ENCODE assay signal across 1 cellular context in genomic region chr5:1119312-1119831, GRCh38.
TF ChIP-seq lines count a peak whose summit lies in the region.

No MANE protein-coding gene starts in this region.

TF ChIP-seq in HepG2, 621 proteins besides CTCF, POLR2A, EP300 and RAD21 (continued from another document and continues in another):
- TF ChIP-seq ZNF775 (CRISPR knock-in tag; IDR thresholded peaks at IDR 0.05; ENCODE audit: borderline replicate concordance), result no peak
- peak; percentile 38; the same call in 1 of the 2 replicates for TF ChIP-seq MEF2D (CRISPR knock-in tag; IDR thresholded peaks at IDR 0.05)
- TF ChIP-seq PPARG (CRISPR knock-in tag; conservative IDR thresholded peaks at IDR 0.05), result no peak
- peak; percentile 64 for TF ChIP-seq GMEB1 (CRISPR knock-in tag; IDR thresholded peaks at IDR 0.05; ENCODE audit: borderline replicate concordance)
- no peak for TF ChIP-seq POLR2G (IDR thresholded peaks at IDR 0.05; ENCODE audit: low read depth, low read length)
- no peak for TF ChIP-seq JUN (CRISPR knock-in tag; IDR thresholded peaks at IDR 0.05)
- no peak for TF ChIP-seq SRSF9 (IDR thresholded peaks at IDR 0.05; ENCODE audit: borderline replicate concordance, insufficient read depth, low read depth, low read length, poor library complexity, severe bottlenecking)
- no peak for TF ChIP-seq ZNF430 (CRISPR knock-in tag; IDR thresholded peaks at IDR 0.05)
- TF ChIP-seq JDP2 (CRISPR knock-in tag; IDR thresholded peaks at IDR 0.05; ENCODE audit: borderline replicate concordance), result no peak
- TF ChIP-seq NR2C2 (CRISPR knock-in tag; IDR thresholded peaks at IDR 0.05; ENCODE audit: borderline replicate concordance), result peak; percentile 64
- peak; percentile 26; the same call in 1 of the 2 replicates for TF ChIP-seq ZBTB43 (CRISPR knock-in tag; conservative IDR thresholded peaks at IDR 0.05)
- peak; percentile 29; the same call in 1 of the 2 replicates for TF ChIP-seq ZNF644 (CRISPR knock-in tag; IDR thresholded peaks at IDR 0.05; ENCODE audit: low read depth)
- no peak for TF ChIP-seq ZNF276 (CRISPR knock-in tag; IDR thresholded peaks at IDR 0.05; ENCODE audit: low read depth)
- no peak for TF ChIP-seq ZNF556 (CRISPR knock-in tag; IDR thresholded peaks at IDR 0.05; ENCODE audit: borderline replicate concordance)
- TF ChIP-seq RBFOX2 (IDR thresholded peaks at IDR 0.05; ENCODE audit: low read depth, low read length), result no peak
- TF ChIP-seq ZNF740 (CRISPR knock-in tag; IDR thresholded peaks at IDR 0.05), result no peak
- TF ChIP-seq SP140L (CRISPR knock-in tag; IDR thresholded peaks at IDR 0.05; ENCODE audit: borderline replicate concordance), result no peak
- no peak for TF ChIP-seq ZNF432 (CRISPR knock-in tag; IDR thresholded peaks at IDR 0.05; ENCODE audit: borderline replicate concordance)
- peak; percentile 52 for TF ChIP-seq BHLHE40 (IDR thresholded peaks at IDR 0.05; ENCODE audit: low read length)
- TF ChIP-seq TEAD2 (CRISPR knock-in tag; IDR thresholded peaks at IDR 0.05), result no peak
- no peak for TF ChIP-seq SNAPC5 (CRISPR knock-in tag; IDR thresholded peaks at IDR 0.05; ENCODE audit: borderline replicate concordance)
- no peak for TF ChIP-seq PAF1 (CRISPR knock-in tag; IDR thresholded peaks at IDR 0.05)
- TF ChIP-seq ARNT2 (CRISPR knock-in tag; IDR thresholded peaks at IDR 0.05; ENCODE audit: low read depth), result no peak
- TF ChIP-seq ZNF788 (CRISPR knock-in tag; IDR thresholded peaks at IDR 0.05; ENCODE audit: borderline replicate concordance), result peak; percentile 40; the same call in 1 of the 2 replicates
- TF ChIP-seq TSC22D2 (CRISPR knock-in tag; IDR thresholded peaks at IDR 0.05; ENCODE audit: borderline replicate concordance), result no peak
- no peak for TF ChIP-seq GTF3A (CRISPR knock-in tag; conservative IDR thresholded peaks at IDR 0.05)
- no peak for TF ChIP-seq E2F2 (CRISPR knock-in tag; IDR thresholded peaks at IDR 0.05; ENCODE audit: borderline replicate concordance)
- no peak for TF ChIP-seq SSRP1 (CRISPR knock-in tag; IDR thresholded peaks at IDR 0.05)
- 0 out of 2 replicates have a peak, but pooled peaks have one; percentile 7 for TF ChIP-seq HOMEZ (CRISPR knock-in tag; IDR thresholded peaks at IDR 0.05; ENCODE audit: low read depth)
- TF ChIP-seq SRSF1 (optimal IDR thresholded peaks at IDR 0.05; ENCODE audit: low read depth, low read length), result no peak
- no peak; the same call in 1 of the 2 replicates for TF ChIP-seq ZNF746 (CRISPR knock-in tag; IDR thresholded peaks at IDR 0.05)
- no peak for TF ChIP-seq ZNF724P (CRISPR knock-in tag; IDR thresholded peaks at IDR 0.05; ENCODE audit: borderline replicate concordance)
- TF ChIP-seq SMARCC2 (IDR thresholded peaks at IDR 0.05), result no peak
- peak; percentile 99 for TF ChIP-seq ZFP90 (CRISPR knock-in tag; IDR thresholded peaks at IDR 0.05; ENCODE audit: borderline replicate concordance)
- TF ChIP-seq ZBTB37 (CRISPR knock-in tag; IDR thresholded peaks at IDR 0.05), result peak; percentile 100
- no peak for TF ChIP-seq STAT5B (CRISPR knock-in tag; IDR thresholded peaks at IDR 0.05)
- no peak for TF ChIP-seq ATF7-NPFF (CRISPR knock-in tag; IDR thresholded peaks at IDR 0.05; ENCODE audit: low read depth)
- TF ChIP-seq REST (IDR thresholded peaks at IDR 0.05; ENCODE audit: borderline replicate concordance in 1 of 2, low read depth in 1 of 2, low read length in 2 of 2), result no peak
- no peak for TF ChIP-seq NFAT5 (CRISPR knock-in tag; IDR thresholded peaks at IDR 0.05)
- no peak for TF ChIP-seq ZNF850 (CRISPR knock-in tag; conservative IDR thresholded peaks at IDR 0.05)
- no peak for TF ChIP-seq ZNF225 (CRISPR knock-in tag; IDR thresholded peaks at IDR 0.05)
- no peak for TF ChIP-seq MZF1 (CRISPR knock-in tag; IDR thresholded peaks at IDR 0.05; ENCODE audit: borderline replicate concordance)
- TF ChIP-seq ZNF549 (CRISPR knock-in tag; IDR thresholded peaks at IDR 0.05), result no peak
- no peak for TF ChIP-seq PTBP1 (IDR thresholded peaks at IDR 0.05; ENCODE audit: low read depth, low read length, poor library complexity, severe bottlenecking)
- TF ChIP-seq ZBTB38 (CRISPR knock-in tag; IDR thresholded peaks at IDR 0.05), result no peak
- TF ChIP-seq ETV6 (CRISPR knock-in tag; conservative IDR thresholded peaks at IDR 0.05), result no peak
